Comparison of ENCODE assay signal across 18 cellular contexts in the genomic region with DNA sequence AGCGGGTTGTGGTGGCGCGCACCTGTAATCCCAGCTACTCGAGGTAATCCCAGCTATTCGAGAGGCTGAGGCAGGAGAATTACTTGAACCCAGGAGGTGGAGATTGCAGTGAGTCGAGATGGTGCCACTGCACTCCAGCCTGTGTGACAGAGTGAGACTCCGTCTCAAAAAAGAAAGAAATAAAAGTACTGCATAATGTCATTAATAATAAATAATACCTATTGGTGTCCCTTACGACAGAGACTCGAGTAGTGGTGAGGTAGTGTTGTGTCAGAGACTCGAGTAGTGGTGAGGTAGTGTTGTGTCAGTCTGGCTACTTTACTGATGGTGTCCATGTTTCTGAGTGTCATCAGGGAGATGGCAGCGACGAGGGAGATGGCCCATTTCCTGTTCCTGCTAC. TPM values are rescaled to one million over a fixed set of nuclear protein-coding genes. Genes with fewer than 3 reads are reported as not detected.
DNase-seq lines count a peak whose midpoint lies in the region; ATAC-seq and TF ChIP-seq lines count a peak whose summit lies in the region.
"Had no signal": no experiment of that assay in that cellular context is flagged by ENCODE, and none has a peak within 500 bp of the region (broad histone marks: within the 10 kb centered on the region; RNA-seq: fewer than 3 reads in every experiment).

No MANE protein-coding gene starts in this region.

- no peaks in the 10 kb centered on the region for H3K36me3 Mint-ChIP-seq in activated CD4-positive, alpha-beta T cell treated with anti-CD3 and anti-CD28 coated beads for 36 hours (ENCODE audit: low read depth)
- no peaks in the 10 kb centered on the region; the same call in 1 of the 2 replicates for H3K36me3 Mint-ChIP-seq in WTC11
- peaks cover 2% of the 10 kb centered on the region for H3K36me3 Mint-ChIP-seq in progenitor cell of endocrine pancreas (ENCODE audit: insufficient read depth)

- H3K4me3 Mint-ChIP-seq in activated CD4-positive, alpha-beta T cell treated with anti-CD3 and anti-CD28 coated beads for 36 hours, result peak overlapping the region; percentile 74
- H3K4me3 Mint-ChIP-seq in WTC11 (peak overlapping the region; percentile 94), progenitor cell of endocrine pancreas (ENCODE audit: low read depth) (peak overlapping the region; percentile 50)

- H3K9me3 ChIP-seq in iPS-18c (ENCODE audit: control insufficient read depth, insufficient read depth, low read length), result peaks cover 2% of the 10 kb centered on the region
- no peaks in the 10 kb centered on the region for H3K9me3 ChIP-seq in vagina
- H3K9me3 ChIP-seq: A549, esophagus squamous epithelium, psoas muscle had no signal

- no peak for ATAC-seq in activated CD4-positive, alpha-beta T cell treated with anti-CD3 and anti-CD28 coated beads for 36 hours
- no peak for ATAC-seq in WTC11

- peak overlapping the region; percentile 84 for H3K4me3 ChIP-seq in iPS-18c (ENCODE audit: insufficient read depth, low read depth, low read length)
- no peak overlapping the region for H3K4me3 ChIP-seq in vagina
- H3K4me3 ChIP-seq: A549 had no signal

- peaks cover 16% of the 10 kb centered on the region for H3K4me1 Mint-ChIP-seq in activated CD4-positive, alpha-beta T cell treated with anti-CD3 and anti-CD28 coated beads for 36 hours
- H3K4me1 Mint-ChIP-seq in WTC11 (peaks cover 16% of the 10 kb centered on the region), progenitor cell of endocrine pancreas (ENCODE audit: low read depth) (peaks cover 6% of the 10 kb centered on the region)

- H3K27ac ChIP-seq in vagina, result no peak overlapping the region
- H3K27ac ChIP-seq: A549, psoas muscle had no signal

- H3K4me1 ChIP-seq in vagina, result peaks cover 19% of the 10 kb centered on the region

- H3K9me3 Mint-ChIP-seq in activated CD4-positive, alpha-beta T cell treated with anti-CD3 and anti-CD28 coated beads for 36 hours (ENCODE audit: low read depth), result no peaks in the 10 kb centered on the region
- peaks cover 11% of the 10 kb centered on the region for H3K9me3 Mint-ChIP-seq in WTC11
- peaks cover 4% of the 10 kb centered on the region for H3K9me3 Mint-ChIP-seq in progenitor cell of endocrine pancreas (ENCODE audit: low read depth)

- POLR2A ChIA-PET in activated CD4-positive, alpha-beta T cell treated with anti-CD3 and anti-CD28 coated beads for 36 hours (lab: Charles Lee), result no interaction called here
- POLR2A ChIA-PET in WTC11 (lab: Charles Lee), result no interaction called here

- H3K27ac Mint-ChIP-seq in activated CD4-positive, alpha-beta T cell treated with anti-CD3 and anti-CD28 coated beads for 36 hours, result no peak overlapping the region
- H3K27ac Mint-ChIP-seq in WTC11, result no peak overlapping the region
- no peak overlapping the region for H3K27ac Mint-ChIP-seq in progenitor cell of endocrine pancreas
- H3K27ac Mint-ChIP-seq: activated naive CD4-positive, alpha-beta T cell treated with anti-CD3 and anti-CD28 coated beads for 36 hours had no signal

- intact Hi-C loops in activated CD4-positive, alpha-beta T cell treated with anti-CD3 and anti-CD28 coated beads for 36 hours (cut with DNase I, micrococcal nuclease), result no loop called here
- intact Hi-C loops in vagina (cut with DNase I), result no loop called here

- no peaks in the 10 kb centered on the region for H3K27me3 ChIP-seq in vagina

- CTCF ChIA-PET in activated CD4-positive, alpha-beta T cell treated with anti-CD3 and anti-CD28 coated beads for 36 hours (lab: Charles Lee), result interaction anchor here (0.7 kb wide), 1 partner anchor 733 kb away, joined by 3 read pairs; no protein-coding TSS in a partner anchor
- CTCF ChIA-PET in WTC11 (lab: Charles Lee), result no interaction called here

- in situ Hi-C loops in ACHN (cut with HindIII; ENCODE audit: low pct_ligation_motif_present, low pct_unique_long_range_greater_than_20kb, low sequenced_read_pairs), result no loop called here

- no peaks in the 10 kb centered on the region for H3K36me3 ChIP-seq in vagina
- H3K36me3 ChIP-seq: esophagus squamous epithelium had no signal

- H3K27me3 Mint-ChIP-seq in activated CD4-positive, alpha-beta T cell treated with anti-CD3 and anti-CD28 coated beads for 36 hours, result peaks cover 31% of the 10 kb centered on the region
- H3K27me3 Mint-ChIP-seq in WTC11 (ENCODE audit: low read depth) (peaks cover 63% of the 10 kb centered on the region), progenitor cell of endocrine pancreas (peaks cover 53% of the 10 kb centered on the region)

- TF ChIP-seq CTCF in WTC11 (IDR thresholded peaks at IDR 0.05), result no peak
- TF ChIP-seq CTCF in progenitor cell of endocrine pancreas (IDR thresholded peaks at IDR 0.05; ENCODE audit: unreplicated experiment), result no peak
- no peak for TF ChIP-seq CTCF in vagina (IDR thresholded peaks at IDR 0.05)

- DNase-seq in activated CD4-positive, alpha-beta T cell treated with anti-CD3 and anti-CD28 coated beads for 36 hours, result no peak
- DNase-seq in activated CD4-positive, alpha-beta T cell treated with anti-CD3 and anti-CD28 coated beads for 1 hour, result no peak
- DNase-seq in WTC11 (ENCODE audit: low spot score) (no peak), progenitor cell of endocrine pancreas (ENCODE audit: low spot score, unreplicated experiment) (no peak), vagina (ENCODE audit: extremely low spot score in 2 of 2) (no peak), ACHN (no peak)
- DNase-seq in stimulated activated naive CD4-positive, alpha-beta T cell (lab: John Stamatoyannopoulos, UW), result no peak
- DNase-seq: activated CD4-positive, CD25-positive, alpha-beta regulatory T cell treated with anti-CD3 and anti-CD28 coated beads, Interleukin-2, amount 50 U/mL, for 72 hours; esophagus squamous epithelium; H7; psoas muscle had no signal

- no peak for TF ChIP-seq POLR2A in vagina (IDR thresholded peaks at IDR 0.05)

TF ChIP-seq in WTC11, 78 proteins besides CTCF, POLR2A, EP300 and RAD21 (continues in another document):
- TF ChIP-seq, protein P1, sequence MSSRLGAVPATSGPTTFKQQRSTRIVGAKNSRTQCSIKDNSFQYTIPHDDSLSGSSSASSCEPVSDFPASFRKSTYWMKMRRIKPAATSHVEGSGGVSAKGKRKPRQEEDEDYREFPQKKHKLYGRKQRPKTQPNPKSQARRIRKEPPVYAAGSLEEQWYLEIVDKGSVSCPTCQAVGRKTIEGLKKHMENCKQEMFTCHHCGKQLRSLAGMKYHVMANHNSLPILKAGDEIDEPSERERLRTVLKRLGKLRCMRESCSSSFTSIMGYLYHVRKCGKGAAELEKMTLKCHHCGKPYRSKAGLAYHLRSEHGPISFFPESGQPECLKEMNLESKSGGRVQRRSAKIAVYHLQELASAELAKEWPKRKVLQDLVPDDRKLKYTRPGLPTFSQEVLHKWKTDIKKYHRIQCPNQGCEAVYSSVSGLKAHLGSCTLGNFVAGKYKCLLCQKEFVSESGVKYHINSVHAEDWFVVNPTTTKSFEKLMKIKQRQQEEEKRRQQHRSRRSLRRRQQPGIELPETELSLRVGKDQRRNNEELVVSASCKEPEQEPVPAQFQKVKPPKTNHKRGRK (CRISPR knock-in tag; IDR thresholded peaks at IDR 0.05; ENCODE audit: borderline replicate concordance), result no peak
- TF ChIP-seq TP53 (CRISPR knock-in tag; IDR thresholded peaks at IDR 0.05), result no peak
- TF ChIP-seq, protein P2, sequence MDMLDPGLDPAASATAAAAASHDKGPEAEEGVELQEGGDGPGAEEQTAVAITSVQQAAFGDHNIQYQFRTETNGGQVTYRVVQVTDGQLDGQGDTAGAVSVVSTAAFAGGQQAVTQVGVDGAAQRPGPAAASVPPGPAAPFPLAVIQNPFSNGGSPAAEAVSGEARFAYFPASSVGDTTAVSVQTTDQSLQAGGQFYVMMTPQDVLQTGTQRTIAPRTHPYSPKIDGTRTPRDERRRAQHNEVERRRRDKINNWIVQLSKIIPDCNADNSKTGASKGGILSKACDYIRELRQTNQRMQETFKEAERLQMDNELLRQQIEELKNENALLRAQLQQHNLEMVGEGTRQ (CRISPR knock-in tag; IDR thresholded peaks at IDR 0.05), result no peak
- TF ChIP-seq, protein P3, sequence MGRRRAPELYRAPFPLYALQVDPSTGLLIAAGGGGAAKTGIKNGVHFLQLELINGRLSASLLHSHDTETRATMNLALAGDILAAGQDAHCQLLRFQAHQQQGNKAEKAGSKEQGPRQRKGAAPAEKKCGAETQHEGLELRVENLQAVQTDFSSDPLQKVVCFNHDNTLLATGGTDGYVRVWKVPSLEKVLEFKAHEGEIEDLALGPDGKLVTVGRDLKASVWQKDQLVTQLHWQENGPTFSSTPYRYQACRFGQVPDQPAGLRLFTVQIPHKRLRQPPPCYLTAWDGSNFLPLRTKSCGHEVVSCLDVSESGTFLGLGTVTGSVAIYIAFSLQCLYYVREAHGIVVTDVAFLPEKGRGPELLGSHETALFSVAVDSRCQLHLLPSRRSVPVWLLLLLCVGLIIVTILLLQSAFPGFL (CRISPR knock-in tag; IDR thresholded peaks at IDR 0.05; ENCODE audit: borderline replicate concordance), result no peak
- TF ChIP-seq OVOL2 (CRISPR knock-in tag; IDR thresholded peaks at IDR 0.05; ENCODE audit: borderline replicate concordance), result no peak
- no peak for TF ChIP-seq ZNF219 (CRISPR knock-in tag; IDR thresholded peaks at IDR 0.05; ENCODE audit: borderline replicate concordance)
- TF ChIP-seq, protein P4, sequence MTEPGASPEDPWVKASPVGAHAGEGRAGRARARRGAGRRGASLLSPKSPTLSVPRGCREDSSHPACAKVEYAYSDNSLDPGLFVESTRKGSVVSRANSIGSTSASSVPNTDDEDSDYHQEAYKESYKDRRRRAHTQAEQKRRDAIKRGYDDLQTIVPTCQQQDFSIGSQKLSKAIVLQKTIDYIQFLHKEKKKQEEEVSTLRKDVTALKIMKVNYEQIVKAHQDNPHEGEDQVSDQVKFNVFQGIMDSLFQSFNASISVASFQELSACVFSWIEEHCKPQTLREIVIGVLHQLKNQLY (CRISPR knock-in tag; IDR thresholded peaks at IDR 0.05), result no peak

RNA-seq across cellular contexts. Expression of a gene that starts 1.3 kb away (rescaled TPM):
- total RNA-seq in activated CD4-positive, alpha-beta T cell treated with anti-CD3 and anti-CD28 coated beads for 36 hours, result 1 to 10 TPM; 8.7 TPM
- total RNA-seq in WTC11 (2021) (14.8 to 17.2 TPM (median 15.9 TPM) in 3 replicates), progenitor cell of endocrine pancreas (3.1 and 3.8 TPM in 2 replicates), vagina (5.2 TPM)
- total RNA-seq: NCI-H460 had no signal

RNA-seq across cellular contexts. Expression of a gene that starts 18.3 kb away (rescaled TPM):
- total RNA-seq in activated CD4-positive, alpha-beta T cell treated with anti-CD3 and anti-CD28 coated beads for 36 hours, result 1 to 10 TPM; 3.1 TPM
- 2.8 to 4.2 TPM (median 3.1 TPM) in 3 replicates for total RNA-seq in WTC11 (2021)
- 4.6 TPM in 2 replicates for total RNA-seq in progenitor cell of endocrine pancreas
- 1.7 TPM for total RNA-seq in vagina

RNA-seq across cellular contexts. Expression of a gene that starts 32.2 kb away (rescaled TPM):
- not detected for total RNA-seq in activated CD4-positive, alpha-beta T cell treated with anti-CD3 and anti-CD28 coated beads for 36 hours
- total RNA-seq in WTC11 (2021) (not detected in 3 replicates), progenitor cell of endocrine pancreas (not detected in 2 replicates), vagina (not detected)
- total RNA-seq: activated naive CD4-positive, alpha-beta T cell treated with anti-CD3 and anti-CD28 coated beads for 36 hours; G401; H7; NCI-H460; psoas muscle; T-helper 2 cell treated with Interferon-gamma antibody and Interleukin-4, amounts not matched to agents 100 ng/mL and 5 ng/mL, for 36 hours; urinary bladder had no signal

RNA-seq across cellular contexts. Expression of a gene that starts 34.9 kb away (rescaled TPM):
- total RNA-seq in activated CD4-positive, alpha-beta T cell treated with anti-CD3 and anti-CD28 coated beads for 36 hours, result 1 to 10 TPM; 5.0 to 7.0 TPM
- total RNA-seq in WTC11 (2021) (11.8 to 16.7 TPM (median 16.1 TPM) in 3 replicates), progenitor cell of endocrine pancreas (54.1 and 65.9 TPM in 2 replicates), vagina (20.6 TPM)

RNA-seq across cellular contexts. Expression of a gene that starts 37.5 kb away (rescaled TPM):
- total RNA-seq in activated CD4-positive, alpha-beta T cell treated with anti-CD3 and anti-CD28 coated beads for 36 hours, result 10 to 100 TPM; 46.3 to 47.3 TPM
- total RNA-seq in WTC11 (2021), result 60.9 to 67.1 TPM (median 64.9 TPM) in 3 replicates
- total RNA-seq in progenitor cell of endocrine pancreas, result 58.0 and 65.5 TPM in 2 replicates
- 6.1 TPM for total RNA-seq in vagina
